ENCODE assay signal across 8 cellular contexts in the genomic region with DNA sequence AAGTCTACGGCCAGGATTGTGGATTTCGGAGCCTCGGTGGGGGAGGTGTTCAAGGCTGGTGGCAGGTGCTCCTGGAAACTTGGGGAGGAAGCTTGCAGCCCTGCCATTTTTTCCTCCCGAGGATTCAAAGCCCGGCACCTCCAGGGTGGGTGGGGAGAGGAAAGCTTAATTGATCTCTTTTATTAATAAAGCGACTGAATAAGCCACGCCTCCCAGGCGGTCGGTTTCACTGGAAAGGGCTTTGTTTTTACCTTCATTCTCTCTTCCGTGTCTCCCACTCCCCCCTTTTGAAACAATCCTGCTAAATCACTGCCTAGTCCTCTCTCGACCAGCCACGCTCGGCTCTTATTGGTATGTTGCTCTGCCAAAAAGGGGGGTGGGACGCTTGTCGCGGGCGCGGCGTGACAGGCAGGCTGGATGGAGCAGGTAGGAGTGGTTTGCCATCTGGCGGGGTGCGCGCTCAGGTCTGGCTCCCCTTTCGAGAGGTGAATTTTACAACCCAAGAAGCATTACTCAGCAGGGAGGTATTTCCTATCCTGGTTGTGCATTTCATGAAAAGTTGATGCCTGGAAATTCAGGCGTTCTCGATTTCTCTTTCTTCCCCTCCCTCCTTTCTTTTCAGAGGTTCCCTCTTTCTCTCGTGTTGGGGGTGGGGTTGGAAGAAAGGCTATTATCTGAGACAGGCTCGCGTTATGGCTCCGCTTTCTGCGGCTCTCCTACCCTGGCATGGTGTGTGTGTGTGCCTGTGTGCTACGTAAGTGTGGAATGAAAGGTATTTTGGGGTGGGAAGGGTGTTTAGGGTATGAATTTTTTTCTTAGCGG. TPM values are rescaled to one million over a fixed set of nuclear protein-coding genes. Genes with fewer than 3 reads are reported as not detected.
DNase-seq lines count a peak whose midpoint lies in the region; ATAC-seq, FAIRE-seq and TF ChIP-seq lines count a peak whose summit lies in the region.

No MANE protein-coding gene starts in this region.

- no peaks in the 10 kb centered on the region for H3K9me3 ChIP-seq in A549
- H3K9me3 ChIP-seq in neural progenitor cell (ENCODE audit: low read depth) = no peaks in the 10 kb centered on the region

- peak overlapping the region; percentile 88 for H3K4me3 Mint-ChIP-seq in activated T-helper 17 cell treated with anti-CD3 and anti-CD28 coated beads, Interleukin-2, amount 50 U/mL, for 72 hours
- peak overlapping the region; percentile 95 for H3K4me3 Mint-ChIP-seq in neural progenitor cell

- TF ChIP-seq EP300 in A549 (IDR thresholded peaks at IDR 0.05) = no peak

- H3K4me1 Mint-ChIP-seq in activated T-helper 17 cell treated with anti-CD3 and anti-CD28 coated beads, Interleukin-2, amount 50 U/mL, for 72 hours = peaks cover 10% of the 10 kb centered on the region
- H3K4me1 Mint-ChIP-seq in neural progenitor cell = peaks cover 34% of the 10 kb centered on the region

- 0 out of 5 replicates have a peak, but pooled peaks of 1 of the 2 experiments have one; percentile 8 for TF ChIP-seq RAD21 in A549 (conservative IDR thresholded peaks at IDR 0.05 in 1 of 2, IDR thresholded peaks at IDR 0.05 in 1 of 2)

- H3K36me3 ChIP-seq in neural progenitor cell = no peaks in the 10 kb centered on the region

- peaks cover 25% of the 10 kb centered on the region for H3K27me3 ChIP-seq in neural progenitor cell

- H3K9ac ChIP-seq in neural progenitor cell = peak overlapping the region; percentile 17

- TF ChIP-seq POLR2A in A549 (IDR thresholded peaks at IDR 0.05; ENCODE audit: low read length) = no peak
- no peak for TF ChIP-seq POLR2A in H54 (IDR thresholded peaks at IDR 0.05; ENCODE audit: low read depth, low read length)

- H3K4me1 ChIP-seq in A549 = peaks cover 17% of the 10 kb centered on the region
- H3K4me1 ChIP-seq in neural progenitor cell = peaks cover 26% of the 10 kb centered on the region

- peak overlapping the region; percentile 92 for H3K4me2 ChIP-seq in A549
- H3K4me2 ChIP-seq in neural progenitor cell = peak overlapping the region; percentile 97

- H4K20me1 ChIP-seq in neural progenitor cell (ENCODE audit: low read depth) = peaks cover 37% of the 10 kb centered on the region

- H3F3A ChIP-seq in neural progenitor cell (ENCODE audit: low read depth) = peaks cover 32% of the 10 kb centered on the region

- ATAC-seq in A549 (peak; percentile 13 to 38; a peak in 3 of 6 replicates), HG03280 (IDR thresholded peaks at IDR 0.05; ENCODE audit: unreplicated experiment) (no peak)
- ATAC-seq in activated T-helper 17 cell treated with anti-CD3 and anti-CD28 coated beads, Interleukin-2, amount 50 U/mL, for 72 hours (replicated peaks) = no peak

- H3K27ac ChIP-seq in A549 (peak overlapping the region; percentile 91 to 94), neural progenitor cell (no peak overlapping the region)

- H2AFZ ChIP-seq in neural progenitor cell (replicated peaks) = peak overlapping the region; percentile 60

- peaks cover 52% of the 10 kb centered on the region for H3K79me2 ChIP-seq in neural progenitor cell (ENCODE audit: low read depth)

- DNase-seq in A549 (ENCODE audit: low read depth in 1 of 2, low spot score in 1 of 2) (peak in 1 of 2 experiments; percentile 38), H54 (ENCODE audit: insufficient read length, low spot score) (peak; percentile 19), NCI-H82 (lab: John Stamatoyannopoulos, UW) (peak; percentile 86), fibroblast of pulmonary artery (ENCODE audit: low read depth) (peak; percentile 28), neural progenitor cell (ENCODE audit: low spot score) (peak; percentile 67), urothelium cell line (ENCODE audit: low spot score) (peak; percentile 44)

- no peaks in the 10 kb centered on the region for H3K9me3 Mint-ChIP-seq in activated T-helper 17 cell treated with anti-CD3 and anti-CD28 coated beads, Interleukin-2, amount 50 U/mL, for 72 hours
- peaks cover 2% of the 10 kb centered on the region for H3K9me3 Mint-ChIP-seq in neural progenitor cell

- no peak overlapping the region for H3K27ac Mint-ChIP-seq in activated T-helper 17 cell treated with anti-CD3 and anti-CD28 coated beads, Interleukin-2, amount 50 U/mL, for 72 hours
- peak overlapping the region; percentile 85 for H3K27ac Mint-ChIP-seq in neural progenitor cell

- TF ChIP-seq CTCF in A549 (IDR thresholded peaks at IDR 0.05) (no peak), fibroblast of pulmonary artery (IDR thresholded peaks at IDR 0.05; ENCODE audit: low read length, missing control alignments) (no peak), neural progenitor cell (IDR thresholded peaks at IDR 0.05) (no peak)

- H3K4me3 ChIP-seq in A549 (peak overlapping the region; percentile 86), fibroblast of pulmonary artery (replicated peaks; ENCODE audit: low read depth, low read length) (peak overlapping the region; percentile 70), neural progenitor cell (peak overlapping the region; percentile 97)

- H3K36me3 Mint-ChIP-seq in activated T-helper 17 cell treated with anti-CD3 and anti-CD28 coated beads, Interleukin-2, amount 50 U/mL, for 72 hours (ENCODE audit: low read depth) = peaks cover 5% of the 10 kb centered on the region
- no peaks in the 10 kb centered on the region for H3K36me3 Mint-ChIP-seq in neural progenitor cell

- POLR2A ChIA-PET in A549 (lab: Yijun Ruan, JAX) = interaction anchor here (1.6 kb wide), 1 partner anchor 76 kb away, joined by 3 read pairs; no protein-coding TSS in a partner anchor

- H3K27me3 Mint-ChIP-seq in activated T-helper 17 cell treated with anti-CD3 and anti-CD28 coated beads, Interleukin-2, amount 50 U/mL, for 72 hours = peaks cover 35% of the 10 kb centered on the region
- H3K27me3 Mint-ChIP-seq in neural progenitor cell (ENCODE audit: insufficient read depth, low read depth) = peaks cover 9% of the 10 kb centered on the region

- no peak for FAIRE-seq in A549 (lab: Jason Lieb, UNC)
- FAIRE-seq in H54 (lab: Jason Lieb, UNC) = peak; percentile 27
- FAIRE-seq in urothelium cell line (lab: Jason Lieb, UNC) = no peak

- CTCF ChIA-PET in A549 (lab: Yijun Ruan, JAX) = interaction anchor here (0.6 to 2.9 kb wide), 8 partner anchors 10 to 443 kb away, joined by 3 to 20 read pairs (median 4); no protein-coding TSS in a partner anchor

- under 1% methylated on average over 21 of the region's 32 CpGs for WGBS in A549 (ENCODE audit: missing lambda C conversion rate)

TF ChIP-seq in A549, 52 proteins besides CTCF, POLR2A, EP300 and RAD21:
- TF ChIP-seq ZFP36 (IDR thresholded peaks at IDR 0.05; ENCODE audit: borderline replicate concordance, partially characterized antibody) = no peak
- no peak for TF ChIP-seq RNF2 (IDR thresholded peaks at IDR 0.05; ENCODE audit: borderline replicate concordance, low read depth)
- no peak for TF ChIP-seq KDM5A (IDR thresholded peaks at IDR 0.05)
- TF ChIP-seq FOSL2 (IDR thresholded peaks at IDR 0.05) = no peak
- no peak for TF ChIP-seq FOSL2 (CRISPR knock-in tag; IDR thresholded peaks at IDR 0.05)
- TF ChIP-seq SREBF2 (IDR thresholded peaks at IDR 0.05) = no peak

RNA-seq across cellular contexts. Expression of a gene that starts 1.4 kb away (rescaled TPM):
- polyA plus RNA-seq in A549 (2011; rRNA removed) (36.5 TPM in 2 replicates), A549 (2017; fragmentation: RNase III; extraction: RNeasy Plus Mini Kit Qiagen cat#74134 plus additional on column Dnase treatment) (18.0 to 22.6 TPM (median 21.7 TPM) in 3 replicates)
- polyA plus RNA-seq in A549 (2012; cell fraction: cytosol; rRNA removed) = 24.0 and 26.7 TPM in 2 replicates
- 36.6 and 42.2 TPM in 2 replicates for polyA plus RNA-seq in A549 (2012; cell fraction: nucleus; rRNA removed)
- 42.8 and 47.3 TPM in 2 replicates for polyA minus RNA-seq in A549 (2011; rRNA and poly(A)+ RNA removed)
- total RNA-seq in activated T-helper 17 cell treated with anti-CD3 and anti-CD28 coated beads, Interleukin-2, amount 50 U/mL, for 72 hours = 1 to 10 TPM; 6.5 to 8.0 TPM
- total RNA-seq in neural progenitor cell (ENCODE audit: low replicate concordance) = 51.5 and 55.5 TPM in 2 replicates

Comparison
In these comparisons a context has a peak if more than half of its experiments do, and no peak if none do; other contexts are left out.
1. ATAC-seq: peak in A549 (2 of 2); none in activated T-helper 17 cell treated with anti-CD3 and anti-CD28 coated beads, Interleukin-2, amount 50 U/mL, for 72 hours (single experiment) and HG03280 (single experiment).
2. Peak in every context shown above with its lines, with median percentiles within 50 percentile points of each other: H3K4me3 ChIP-seq.